ENCODE assay signal across 17 cellular contexts in the genomic region with DNA sequence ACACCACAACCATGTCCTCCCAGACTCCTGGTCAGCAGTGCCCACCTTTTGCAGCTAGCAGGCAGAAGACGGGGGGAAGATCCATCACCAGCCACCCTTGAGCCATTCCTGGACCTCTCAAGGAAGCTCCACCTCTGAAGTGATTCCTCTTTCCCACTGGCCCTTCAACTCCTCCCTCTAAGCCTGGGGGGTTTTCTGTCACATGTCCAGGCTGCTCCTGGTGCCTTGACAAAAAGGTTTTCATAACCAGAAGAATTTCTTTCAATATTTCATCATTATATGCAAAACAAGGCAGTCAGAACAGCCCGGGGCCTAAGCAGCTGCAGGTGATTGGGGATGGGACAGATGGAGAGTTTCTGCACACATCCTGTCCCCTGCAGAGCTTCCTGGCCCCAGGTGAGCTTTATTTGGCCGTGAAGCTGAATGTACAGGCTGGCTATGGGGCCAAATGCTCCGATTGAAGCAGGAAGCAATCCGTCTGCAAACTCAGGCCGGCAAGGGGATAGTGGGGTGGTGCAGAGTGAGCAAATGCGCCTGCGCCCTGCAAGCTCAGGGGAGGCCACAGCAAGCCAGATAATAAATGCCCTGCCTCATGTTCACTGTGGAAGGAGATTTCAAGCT.
DNase-seq lines count a peak whose midpoint lies in the region; ATAC-seq, FAIRE-seq and TF ChIP-seq lines count a peak whose summit lies in the region.
"Had no signal": no experiment of that assay in that cellular context is flagged by ENCODE, and none has a peak within 500 bp of the region (broad histone marks: within the 10 kb centered on the region; RNA-seq: fewer than 3 reads in every experiment).

No MANE protein-coding gene starts in this region.

- H3K4me1 ChIP-seq in H1 (replicated peaks in 1 of 4; ENCODE audit: control insufficient read depth in 3 of 4, insufficient read depth in 4 of 4, low read length in 3 of 4), result peaks cover 0 to 5% (median 0%) of the 10 kb centered on the region in 4 experiments; a peak in 1 of 7 replicates

- no peak overlapping the region for H2BK5ac ChIP-seq in H1 (ENCODE audit: low read depth, low read length)

- TF ChIP-seq RAD21 in H1 (IDR thresholded peaks at IDR 0.05 in 1 of 2, conservative IDR thresholded peaks at IDR 0.05 in 1 of 2; ENCODE audit: low read depth in 2 of 2, low read length in 2 of 2), result no peak

- no peak overlapping the region for H2AK5ac ChIP-seq in H1 (ENCODE audit: low read depth, low read length)

- no peak for FAIRE-seq in H1 (lab: Jason Lieb, UNC)
- FAIRE-seq: G401.6, HepG2 had no signal

- H3K27me3 ChIP-seq in H1 (replicated peaks in 1 of 4; ENCODE audit: control insufficient read depth in 3 of 4, extremely low read depth in 1 of 4, insufficient read depth in 3 of 4, low read length in 3 of 4), result no peaks in the 10 kb centered on the region

- 79% methylated on average over 8 of the region's 8 CpGs; no CpG with 5 or more reads in 1 of the 2 experiments for WGBS in H1 (ENCODE audit: extremely low coverage in 1 of 2, insufficient coverage in 1 of 2, insufficient read length in 1 of 2, insufficient replicate concordance in 2 of 2, low coverage in 1 of 2, low lambda C conversion rate in 2 of 2, missing lambda C conversion rate in 1 of 2), 2 experiments

- no peak overlapping the region for H2BK20ac ChIP-seq in H1 (ENCODE audit: low read length)

- no peaks in the 10 kb centered on the region for H3K79me2 ChIP-seq in H1 (ENCODE audit: control insufficient read depth in 1 of 2, insufficient read depth in 2 of 2, low read length in 2 of 2)

- no peak overlapping the region for H3K56ac ChIP-seq in H1 (replicated peaks; ENCODE audit: insufficient read length, low read depth, low read length)

- no peak overlapping the region for H4K5ac ChIP-seq in H1 (ENCODE audit: insufficient read length, low read depth, low read length)

- no peaks in the 10 kb centered on the region for H3K36me3 ChIP-seq in H1 (ENCODE audit: control insufficient read depth in 2 of 4, insufficient read depth in 4 of 4, low read length in 3 of 4)

- H4K20me1 ChIP-seq in H1 (replicated peaks in 1 of 2; ENCODE audit: control insufficient read depth in 1 of 2, insufficient read depth in 2 of 2, low read length in 2 of 2), result no peaks in the 10 kb centered on the region

- H3K18ac ChIP-seq in H1 (ENCODE audit: extremely low read depth, low read length), result 0 out of 2 replicates have a peak overlapping the region, but pooled peaks have one; percentile 5

- H2BK15ac ChIP-seq in H1 (ENCODE audit: low read length), result no peak overlapping the region

- no peaks in the 10 kb centered on the region; the same call in 1 of the 2 replicates for H3K23me2 ChIP-seq in H1 (ENCODE audit: low read depth, low read length)

- H3K4me2 ChIP-seq in H1 (ENCODE audit: insufficient read depth in 1 of 2, low read depth in 2 of 2, low read length in 2 of 2), result no peak overlapping the region
- H3K4me2 ChIP-seq: KMS-11 had no signal

- no peak overlapping the region for H4K91ac ChIP-seq in H1 (replicated peaks; ENCODE audit: insufficient read length, low read length)

- CTCF ChIA-PET in H1 (lab: Charles Lee; ENCODE audit: partially characterized antibody), result interaction anchor here (0.9 to 3.0 kb wide), 9 partner anchors 9 to 335 kb away, joined by 3 to 14 read pairs (median 6); no protein-coding TSS in a partner anchor
- CTCF ChIA-PET in activated naive CD4-positive, alpha-beta T cell treated with anti-CD3 and anti-CD28 coated beads, Interleukin-2, amount 10 ng/mL, durations not matched to agents 7 days and 5 days (lab: Charles Lee), result no interaction called here

- H3K23ac ChIP-seq in H1 (ENCODE audit: insufficient read length), result no peak overlapping the region

- no peaks in the 10 kb centered on the region for H3K36me3 Mint-ChIP-seq in activated naive CD4-positive, alpha-beta T cell treated with anti-CD3 and anti-CD28 coated beads, Interleukin-2, amount 10 ng/mL, durations not matched to agents 7 days and 5 days

- H3K4me3 ChIP-seq in H1 (ENCODE audit: extremely low read depth in 1 of 4, insufficient read depth in 2 of 4, low read depth in 3 of 4, low read length in 4 of 4), result no peak overlapping the region
- H3K4me3 ChIP-seq: GM23248 had no signal

- POLR2A ChIA-PET in H1 (lab: Charles Lee; ENCODE audit: partially characterized antibody), result interaction anchor here (0.6 kb wide), 1 partner anchor 306 kb away, joined by 3 read pairs; no protein-coding TSS in a partner anchor

- TF ChIP-seq EP300 in H1 (IDR thresholded peaks at IDR 0.05; ENCODE audit: borderline replicate concordance in 1 of 2, low read depth in 2 of 2, low read length in 2 of 2), result no peak

- H3K4me3 Mint-ChIP-seq in activated naive CD4-positive, alpha-beta T cell treated with anti-CD3 and anti-CD28 coated beads, Interleukin-2, amount 10 ng/mL, durations not matched to agents 7 days and 5 days, result no peak overlapping the region

- H2BK12ac ChIP-seq in H1 (ENCODE audit: low read depth, low read length), result no peak overlapping the region

- TF ChIP-seq POLR2A in H1 (IDR thresholded peaks at IDR 0.05; ENCODE audit: control extremely low read depth in 1 of 2, low read depth in 2 of 2, low read length in 2 of 2), result no peak

- H3K4me1 Mint-ChIP-seq in activated naive CD4-positive, alpha-beta T cell treated with anti-CD3 and anti-CD28 coated beads, Interleukin-2, amount 10 ng/mL, durations not matched to agents 7 days and 5 days, result no peaks in the 10 kb centered on the region

- peaks cover 39% of the 10 kb centered on the region for H3K27me3 Mint-ChIP-seq in activated naive CD4-positive, alpha-beta T cell treated with anti-CD3 and anti-CD28 coated beads, Interleukin-2, amount 10 ng/mL, durations not matched to agents 7 days and 5 days

- H3K4ac ChIP-seq in H1 (replicated peaks; ENCODE audit: insufficient read length, low read depth, low read length), result no peak overlapping the region

- H3K9ac ChIP-seq in H1 (replicated peaks in 1 of 4; ENCODE audit: extremely low read depth in 1 of 4, low read depth in 3 of 4, low read length in 3 of 4), result no peak overlapping the region
- H3K9ac ChIP-seq: GM23248, KMS-11 had no signal

- H3K27ac Mint-ChIP-seq in activated naive CD4-positive, alpha-beta T cell treated with anti-CD3 and anti-CD28 coated beads, Interleukin-2, amount 10 ng/mL, durations not matched to agents 7 days and 5 days, result no peak overlapping the region

- no peak overlapping the region; the same call in 1 of the 2 replicates for H3K27ac ChIP-seq in H1 (ENCODE audit: low read depth, low read length)
- H3K27ac ChIP-seq: GM23248, KMS-11 had no signal

- TF ChIP-seq CTCF in H1 (IDR thresholded peaks at IDR 0.05; ENCODE audit: control extremely low read depth in 1 of 3, insufficient read depth in 1 of 3, low read depth in 1 of 3, low read length in 3 of 3), result no peak

- H2AFZ ChIP-seq in H1 (ENCODE audit: low read length), result no peak overlapping the region; the same call in 1 of the 2 replicates
- H2AFZ ChIP-seq: GM23248 had no signal

- no peak overlapping the region for H4K8ac ChIP-seq in H1 (ENCODE audit: extremely low read depth, insufficient read depth, low read length)

- no peak overlapping the region for H2BK120ac ChIP-seq in H1 (replicated peaks; ENCODE audit: low read depth, low read length)

- no peaks in the 10 kb centered on the region for H3K79me1 ChIP-seq in H1 (ENCODE audit: low read depth, low read length)

- ATAC-seq in GM19023 (IDR thresholded peaks at IDR 0.05; ENCODE audit: unreplicated experiment), result no peak
- ATAC-seq: HepG2 had no signal

- no peaks in the 10 kb centered on the region for H3K9me3 ChIP-seq in H1 (ENCODE audit: insufficient read depth in 2 of 2, low read depth in 1 of 2, low read length in 1 of 2)

- in situ Hi-C loops in G401 (cut with HindIII; ENCODE audit: low sequenced_read_pairs), result no loop called here

- no peak overlapping the region for H3K14ac ChIP-seq in H1 (ENCODE audit: insufficient read length)

- H3K9me3 Mint-ChIP-seq in activated naive CD4-positive, alpha-beta T cell treated with anti-CD3 and anti-CD28 coated beads, Interleukin-2, amount 10 ng/mL, durations not matched to agents 7 days and 5 days, result no peaks in the 10 kb centered on the region

- peak; percentile 43 for DNase-seq in COR-L47 (lab: John Stamatoyannopoulos, UW)
- DNase-seq in G401 (ENCODE audit: low spot score), result peak; percentile 35
- DNase-seq in NCI-H69 (lab: John Stamatoyannopoulos, UW), result peak; percentile 98
- no peak for DNase-seq in H1 (ENCODE audit: low read depth in 1 of 2, low spot score in 2 of 2)
- no peak for DNase-seq in activated naive CD4-positive, alpha-beta T cell treated with anti-CD3 and anti-CD28 coated beads, Interleukin-2, amount 10 ng/mL, durations not matched to agents 7 days and 5 days
- no peak for DNase-seq in iPS-NIHi11 (ENCODE audit: low spot score)
- DNase-seq in HuH-7.5 (ENCODE audit: low spot score), result no peak
- DNase-seq: DMS79, GM23248, NCI-H1048, NCI-H1694 treated with DMSO at 0.1 percent for 48 hours, NCI-H446, T-helper 9 cell had no signal

TF ChIP-seq in H1, 55 proteins besides CTCF, POLR2A, EP300 and RAD21 (continues in another document):
- TF ChIP-seq SRF (IDR thresholded peaks at IDR 0.05; ENCODE audit: low read depth, low read length) (no peak), TAF7 (optimal IDR thresholded peaks at IDR 0.05; ENCODE audit: borderline replicate concordance, low read depth, low read length) (no peak), KDM4A (IDR thresholded peaks at IDR 0.05; ENCODE audit: low read depth, low read length, severe bottlenecking) (no peak), GTF2F1 (IDR thresholded peaks at IDR 0.05; ENCODE audit: borderline replicate concordance, low read depth, low read length) (no peak), RBBP5 (IDR thresholded peaks at IDR 0.05; ENCODE audit: borderline replicate concordance, low read depth, low read length) (no peak), POLR2AphosphoS5 (IDR thresholded peaks at IDR 0.05; ENCODE audit: low read depth, low read length) (no peak), NANOG (IDR thresholded peaks at IDR 0.05; ENCODE audit: insufficient read depth, low read depth, low read length, poor library complexity, severe bottlenecking) (no peak), HDAC6 (IDR thresholded peaks at IDR 0.05; ENCODE audit: low read depth, low read length) (no peak), SUZ12 (IDR thresholded peaks at IDR 0.05; ENCODE audit: low read length) (no peak), HDAC2 (IDR thresholded peaks at IDR 0.05; ENCODE audit: borderline replicate concordance in 1 of 2, low read depth in 2 of 2, low read length in 2 of 2) (no peak), KDM5A (IDR thresholded peaks at IDR 0.05; ENCODE audit: low read length) (no peak), BCL11A (IDR thresholded peaks at IDR 0.05; ENCODE audit: low read depth in 2 of 2, low read length in 2 of 2) (no peak), CBX8 (IDR thresholded peaks at IDR 0.05; ENCODE audit: borderline replicate concordance, low read depth, low read length) (no peak)
- TF ChIP-seq, protein P1, sequence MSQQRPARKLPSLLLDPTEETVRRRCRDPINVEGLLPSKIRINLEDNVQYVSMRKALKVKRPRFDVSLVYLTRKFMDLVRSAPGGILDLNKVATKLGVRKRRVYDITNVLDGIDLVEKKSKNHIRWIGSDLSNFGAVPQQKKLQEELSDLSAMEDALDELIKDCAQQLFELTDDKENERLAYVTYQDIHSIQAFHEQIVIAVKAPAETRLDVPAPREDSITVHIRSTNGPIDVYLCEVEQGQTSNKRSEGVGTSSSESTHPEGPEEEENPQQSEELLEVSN (IDR thresholded peaks at IDR 0.05), result no peak

Comparison
In these comparisons a context has a peak if more than half of its experiments do, and no peak if none do; other contexts are left out.
1. DNase-seq: peak in COR-L47 (single experiment), G401 (single experiment) and NCI-H69 (single experiment); none in H1 (0 of 2), activated naive CD4-positive, alpha-beta T cell treated with anti-CD3 and anti-CD28 coated beads, Interleukin-2, amount 10 ng/mL, durations not matched to agents 7 days and 5 days (single experiment), iPS-NIHi11 (single experiment) and HuH-7.5 (single experiment).